ENCODE assay signal across 8 cellular contexts in genomic region chr9:86405926-86406325, GRCh38. TPM values are rescaled to one million over a fixed set of nuclear protein-coding genes. Genes with fewer than 3 reads are reported as not detected.
DNase-seq lines count a peak whose midpoint lies in the region; ATAC-seq, FAIRE-seq and TF ChIP-seq lines count a peak whose summit lies in the region.

No MANE protein-coding gene starts in this region.

- TF ChIP-seq CTCF in MCF 10A (IDR thresholded peaks at IDR 0.05; ENCODE audit: unreplicated experiment) (no peak), mesothelial cell of epicardium (IDR thresholded peaks at IDR 0.05; ENCODE audit: unreplicated experiment) (no peak)

- peak overlapping the region; percentile 60 for H3K4me3 Mint-ChIP-seq in MCF 10A (ENCODE audit: unreplicated experiment)
- H3K4me3 Mint-ChIP-seq in mesothelial cell of epicardium = no peak overlapping the region

- no peaks in the 10 kb centered on the region for H3K9me3 ChIP-seq in small intestine (ENCODE audit: control insufficient read depth, low read depth)

- H3K36me3 Mint-ChIP-seq in MCF 10A (ENCODE audit: insufficient read depth, unreplicated experiment) (peaks cover 9% of the 10 kb centered on the region), mesothelial cell of epicardium (no peaks in the 10 kb centered on the region)

- no TSS peak for BruUV-seq in MCF 10A (replicated peaks; lab: Mats Ljungman, UMichigan)

- DNase-seq in A172 (ENCODE audit: low spot score) (peak; percentile 93), HS-5 (ENCODE audit: low read depth) (peak; percentile 71), MCF 10A (ENCODE audit: unreplicated experiment) (peak; percentile 86), mesothelial cell of epicardium (ENCODE audit: low spot score in 2 of 2, unreplicated experiment in 2 of 2) (no peak), GDM1 (lab: John Stamatoyannopoulos, UW) (no peak), small intestine (no peak), activated gamma-delta T cell (lab: John Stamatoyannopoulos, UW) (no peak)

- CTCF ChIA-PET in MCF 10A (lab: Yijun Ruan, JAX) = interaction anchor here (0.8 to 3.1 kb wide), 9 partner anchors 8 to 919 kb away, joined by 3 to 16 read pairs (median 4); no protein-coding TSS in a partner anchor

- H3K27ac Mint-ChIP-seq in MCF 10A (ENCODE audit: low read depth, unreplicated experiment) (peak overlapping the region; percentile 95), mesothelial cell of epicardium (peak overlapping the region; percentile 23)

- H3K4me1 Mint-ChIP-seq in MCF 10A (ENCODE audit: insufficient read depth, unreplicated experiment) (peaks cover 49% of the 10 kb centered on the region), mesothelial cell of epicardium (peaks cover 22% of the 10 kb centered on the region)

- H3K9me3 Mint-ChIP-seq in MCF 10A (ENCODE audit: unreplicated experiment) (no peaks in the 10 kb centered on the region), mesothelial cell of epicardium (no peaks in the 10 kb centered on the region)

- no peak overlapping the region for H3K27ac ChIP-seq in small intestine (ENCODE audit: low read depth in 1 of 2, low read length in 1 of 2)

- POLR2A ChIA-PET in MCF 10A (lab: Yijun Ruan, JAX) = interaction anchor here (0.6 to 10.9 kb wide), 26 partner anchors 8 to 977 kb away, joined by 3 to 481 read pairs (median 5); partner anchors contain the start of genes GOLM1, ISCA1 and TUT7

- H3K27me3 ChIP-seq in small intestine (ENCODE audit: control insufficient read depth in 2 of 2, insufficient read depth in 2 of 2, low read length in 2 of 2) = no peaks in the 10 kb centered on the region

- ATAC-seq in HG02852 (IDR thresholded peaks at IDR 0.05; ENCODE audit: unreplicated experiment) = no peak

- no peak for FAIRE-seq in small intestine (lab: Jason Lieb, UNC)

- H3K27me3 Mint-ChIP-seq in MCF 10A (ENCODE audit: insufficient read depth, unreplicated experiment) (no peaks in the 10 kb centered on the region), mesothelial cell of epicardium (ENCODE audit: low read depth) (no peaks in the 10 kb centered on the region)

- 35 to 59% (median 59%) methylated on average over 4 of the region's 4 CpGs for WGBS in small intestine, 3 donors

- intact Hi-C loops in MCF 10A (cut with micrococcal nuclease) = loop anchor here (1.0 to 5.0 kb wide), 3 partner anchors 39 to 124 kb away; partner anchors contain the start of genes ISCA1 and TUT7

- H3K4me3 ChIP-seq in small intestine (ENCODE audit: low read depth in 1 of 2, low read length in 2 of 2) = no peak overlapping the region

- no peaks in the 10 kb centered on the region for H3K36me3 ChIP-seq in small intestine (ENCODE audit: control insufficient read depth in 2 of 2, insufficient read depth in 2 of 2, low read length in 2 of 2)

- no peaks in the 10 kb centered on the region for H3K4me1 ChIP-seq in small intestine (ENCODE audit: control insufficient read depth in 2 of 2, insufficient read depth in 1 of 2, low read depth in 1 of 2, low read length in 1 of 2)

RNA-seq across cellular contexts. Expression of gene TUT7, which starts 51.7 kb away (rescaled TPM):
- 21.5 and 21.6 TPM in 2 replicates for total RNA-seq in A172 (2014; rRNA removed; shearing (Covaris generic))
- total RNA-seq in MCF 10A (2022) = 35.9 and 37.4 TPM in 2 replicates
- total RNA-seq in mesothelial cell of epicardium = 26.4 to 29.5 TPM (median 26.6 TPM) in 3 replicates
- polyA plus RNA-seq in small intestine = 10 to 100 TPM; 11.1 to 28.6 (median 17.8) TPM

Comparison
In these comparisons a context has a peak if more than half of its experiments do, and no peak if none do; other contexts are left out.
1. DNase-seq: peak in A172 (single experiment), HS-5 (single experiment) and MCF 10A (single experiment); none in mesothelial cell of epicardium (0 of 2), GDM1 (single experiment), small intestine (single experiment) and activated gamma-delta T cell (single experiment).